Comparison of ENCODE assay signal across 15 cellular contexts in the genomic region with DNA sequence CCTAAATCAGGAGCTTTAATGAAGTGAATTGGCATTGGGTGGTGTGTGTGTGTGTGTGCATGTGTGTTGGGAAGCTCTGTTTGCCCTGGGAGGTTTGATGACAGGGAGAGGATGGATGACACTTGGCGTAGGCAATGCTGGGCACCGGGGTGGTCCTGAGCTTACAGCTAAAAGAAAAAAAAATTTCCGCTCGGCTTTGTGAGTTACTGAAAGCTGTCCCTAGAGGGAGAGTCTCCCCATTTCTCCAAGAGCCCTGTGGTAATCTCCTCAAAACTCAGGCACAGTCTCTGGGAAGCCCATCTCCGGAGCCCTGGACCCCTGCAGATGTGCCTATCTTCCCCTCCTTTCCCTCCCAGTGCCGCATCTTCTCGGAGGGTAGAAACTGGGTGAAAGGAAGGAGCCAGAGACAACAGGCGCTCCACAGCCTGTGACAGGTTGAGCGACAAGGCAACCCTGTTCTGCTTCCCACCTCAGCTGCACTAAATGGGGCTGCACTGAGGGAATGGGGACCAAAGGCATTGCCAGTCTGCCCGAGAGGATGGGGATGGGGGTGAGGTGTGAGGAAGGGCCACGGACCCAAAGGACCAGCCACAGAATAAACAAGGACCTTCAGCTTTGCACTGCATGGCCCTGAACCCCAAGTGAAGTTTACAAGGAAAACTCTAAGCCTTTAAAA. TPM values are rescaled to one million over a fixed set of nuclear protein-coding genes. Genes with fewer than 3 reads are reported as not detected.
DNase-seq lines count a peak whose midpoint lies in the region; ATAC-seq and TF ChIP-seq lines count a peak whose summit lies in the region.
"Had no signal": no experiment of that assay in that cellular context is flagged by ENCODE, and none has a peak within 500 bp of the region (broad histone marks: within the 10 kb centered on the region; RNA-seq: fewer than 3 reads in every experiment).

No MANE protein-coding gene starts in this region.

- dilution Hi-C loops in IMR-90 (cut with HindIII; ENCODE audit: low sequenced_read_pairs, unreplicated experiment) = no loop called here

- peaks cover 82% of the 10 kb centered on the region for H3K4me1 Mint-ChIP-seq in dendritic cell treated with granulocyte-macrophage colony-stimulating factor and Interleukin-4, amounts not matched to agents 40 ng/mL and 50 ng/mL, for 4 days (ENCODE audit: low read depth)

- H3K27me3 ChIP-seq in GM23248 (replicated peaks; ENCODE audit: insufficient read depth) (no peaks in the 10 kb centered on the region), IMR-90 (ENCODE audit: control insufficient read depth, insufficient read depth, low read length) (peaks cover 63% of the 10 kb centered on the region), neuron (ENCODE audit: insufficient read depth, low read length) (peaks cover 56% of the 10 kb centered on the region), esophagus squamous epithelium (peaks cover 0 to 71% (median 0%) of the 10 kb centered on the region in 4 donors)

- peak overlapping the region; percentile 24 for H3K27ac Mint-ChIP-seq in dendritic cell treated with granulocyte-macrophage colony-stimulating factor and Interleukin-4, amounts not matched to agents 40 ng/mL and 50 ng/mL, for 4 days
- H3K27ac Mint-ChIP-seq: activated CD8-positive, alpha-beta T cell treated with anti-CD3 and anti-CD28 coated beads for 36 hours had no signal

- no peak overlapping the region; a peak in 1 of 4 replicates for H4K8ac ChIP-seq in IMR-90 (ENCODE audit: low read depth in 2 of 2, low read length in 2 of 2)

- H3K27ac ChIP-seq in GM23248 = no peak overlapping the region
- no peak overlapping the region for H3K27ac ChIP-seq in IMR-90 (ENCODE audit: insufficient read depth, low read length)
- no peak overlapping the region for H3K27ac ChIP-seq in esophagus squamous epithelium
- H3K27ac ChIP-seq: gastrocnemius medialis, parathyroid adenoma had no signal

- H3K9ac ChIP-seq in GM23248 (peak overlapping the region; percentile 77), IMR-90 (ENCODE audit: low read depth, low read length) (no peak overlapping the region)
- H3K9ac ChIP-seq: parathyroid adenoma had no signal

- in situ Hi-C loops in GM23248 (cut with MboI) = no loop called here
- in situ Hi-C loops in IMR-90 (cut with MboI; ENCODE audit: low sequenced_read_pairs) = no loop called here

- H3K4me2 ChIP-seq in GM23248 (ENCODE audit: unreplicated experiment) = peak overlapping the region; percentile 92
- peak overlapping the region; percentile 8; the same call in 1 of the 2 replicates for H3K4me2 ChIP-seq in IMR-90 (ENCODE audit: low read depth, low read length)

- H3K36me3 Mint-ChIP-seq in dendritic cell treated with granulocyte-macrophage colony-stimulating factor and Interleukin-4, amounts not matched to agents 40 ng/mL and 50 ng/mL, for 4 days (ENCODE audit: low read depth) = no peaks in the 10 kb centered on the region

- no peak overlapping the region for H4K5ac ChIP-seq in IMR-90 (ENCODE audit: low read depth, low read length)

- no peaks in the 10 kb centered on the region for H3K9me3 ChIP-seq in GM23248 (ENCODE audit: low read depth)
- H3K9me3 ChIP-seq in IMR-90 (ENCODE audit: control insufficient read depth, insufficient read depth, low read length) = no peaks in the 10 kb centered on the region
- no peaks in the 10 kb centered on the region for H3K9me3 ChIP-seq in neuron (ENCODE audit: low read length)
- no peaks in the 10 kb centered on the region for H3K9me3 ChIP-seq in esophagus squamous epithelium
- H3K9me3 ChIP-seq: gastrocnemius medialis, tibial nerve had no signal

- POLR2A ChIA-PET in IMR-90 (lab: Charles Lee; ENCODE audit: unreplicated experiment) = no interaction called here

- no peak for ATAC-seq in IMR-90 (ENCODE audit: low read depth)
- ATAC-seq in HG03457 (IDR thresholded peaks at IDR 0.05; ENCODE audit: unreplicated experiment) = no peak
- ATAC-seq: activated CD8-positive, alpha-beta T cell treated with anti-CD3 and anti-CD28 coated beads for 36 hours; gastrocnemius medialis had no signal

- H2BK5ac ChIP-seq in IMR-90 (ENCODE audit: low read depth, low read length, poor library complexity, severe bottlenecking) = no peak overlapping the region

- H3K4me1 ChIP-seq in GM23248 (ENCODE audit: insufficient read depth) = peaks cover 8% of the 10 kb centered on the region
- H3K4me1 ChIP-seq in IMR-90 (ENCODE audit: control insufficient read depth, insufficient read depth, low read length) = peaks cover 5% of the 10 kb centered on the region; the same call in 1 of the 2 replicates
- H3K4me1 ChIP-seq in neuron (ENCODE audit: insufficient read depth, low read length) = peaks cover 37% of the 10 kb centered on the region
- peaks cover 27 to 52% (median 31%) of the 10 kb centered on the region in 3 donors for H3K4me1 ChIP-seq in esophagus squamous epithelium

- no peaks in the 10 kb centered on the region for H3K9me1 ChIP-seq in IMR-90 (ENCODE audit: insufficient read depth, low read length)

- H2BK120ac ChIP-seq in IMR-90 (ENCODE audit: low read depth, low read length) = no peak overlapping the region

- TF ChIP-seq CTCF in IMR-90 (conservative IDR thresholded peaks at IDR 0.05; ENCODE audit: low read depth, low read length) (no peak), esophagus squamous epithelium (IDR thresholded peaks at IDR 0.05) (no peak)

- H3K36me3 ChIP-seq in GM23248 (ENCODE audit: low read depth) (no peaks in the 10 kb centered on the region), IMR-90 (ENCODE audit: control insufficient read depth, insufficient read depth, low read length) (no peaks in the 10 kb centered on the region), neuron (ENCODE audit: insufficient read depth, low read length) (no peaks in the 10 kb centered on the region), esophagus squamous epithelium (no peaks in the 10 kb centered on the region)
- H3K36me3 ChIP-seq: gastrocnemius medialis, tibial nerve had no signal

- H2AK9ac ChIP-seq in IMR-90 (replicated peaks; ENCODE audit: low read depth, low read length, poor library complexity) = peak overlapping the region; percentile 19

- 0 out of 2 replicates have a peak overlapping the region, but pooled peaks have one; percentile 2 for H3K4ac ChIP-seq in IMR-90 (ENCODE audit: low read depth, low read length)

- H4K91ac ChIP-seq in IMR-90 (ENCODE audit: insufficient read depth, low read depth, low read length) = 0 out of 2 replicates have a peak overlapping the region, but pooled peaks have one; percentile 32

- CTCF ChIA-PET in IMR-90 (lab: Yijun Ruan, JAX) = interaction anchor here (0.6 to 1.6 kb wide), 4 partner anchors 14 to 73 kb away, joined by 3 to 4 read pairs (median 3); no protein-coding TSS in a partner anchor

- peaks cover 74% of the 10 kb centered on the region for H3K27me3 Mint-ChIP-seq in dendritic cell treated with granulocyte-macrophage colony-stimulating factor and Interleukin-4, amounts not matched to agents 40 ng/mL and 50 ng/mL, for 4 days

- H3K56ac ChIP-seq in IMR-90 (ENCODE audit: extremely low read depth, insufficient read depth, low read length) = no peak overlapping the region

- WGBS in GM23248 (ENCODE audit: low coverage in 1 of 2, low lambda C conversion rate in 2 of 2, missing lambda C conversion rate in 2 of 2), 2 experiments = 81 to 84% methylated on average over 11 of the region's 11 CpGs
- WGBS in IMR-90 (ENCODE audit: extremely low coverage in 2 of 2, insufficient read length in 1 of 2), 2 experiments = no CpG with 5 or more reads among the region's 11 CpGs
- 57% methylated on average over 9 to 11 of the region's 11 CpGs for WGBS in esophagus squamous epithelium, 2 donors

- H4K20me1 ChIP-seq in GM23248 (ENCODE audit: insufficient read depth) = no peaks in the 10 kb centered on the region
- no peaks in the 10 kb centered on the region for H4K20me1 ChIP-seq in IMR-90 (ENCODE audit: insufficient read depth, low read length)

- 0 out of 2 replicates have a peak overlapping the region, but pooled peaks have one; percentile 7 for H3K23ac ChIP-seq in IMR-90 (ENCODE audit: low read depth, low read length)

- no peaks in the 10 kb centered on the region for H3K9me2 ChIP-seq in GM23248 (ENCODE audit: insufficient read depth)

- intact Hi-C loops in IMR-90 (cut with micrococcal nuclease) (no loop called here), esophagus squamous epithelium (cut with DNase I) (no loop called here)
- intact Hi-C loops in dendritic cell treated with granulocyte-macrophage colony-stimulating factor and Interleukin-4, amounts not matched to agents 40 ng/mL and 50 ng/mL, for 4 days (cut with micrococcal nuclease) = no loop called here

- no peak for TF ChIP-seq RAD21 in IMR-90 (IDR thresholded peaks at IDR 0.05; ENCODE audit: low read length)

- no peak overlapping the region for H2BK20ac ChIP-seq in IMR-90 (ENCODE audit: low read depth, low read length)

- DNase-seq in GM23248 (peak; percentile 6), IMR-90 (no peak), COLO668 (lab: John Stamatoyannopoulos, UW; ENCODE audit: unreplicated experiment) (no peak), esophagus squamous epithelium (lab: John Stamatoyannopoulos, UW) (no peak)
- DNase-seq in activated CD4-positive, alpha-beta T cell treated with anti-CD3 and anti-CD28 coated beads, Interleukin-2, amount 50 U/mL, for 4 hours = no peak
- DNase-seq: activated CD8-positive, alpha-beta T cell treated with anti-CD3 and anti-CD28 coated beads for 36 hours; activated gamma-delta T cell; gastrocnemius medialis had no signal

- H2AFZ ChIP-seq in GM23248 = peak overlapping the region; percentile 91
- peak overlapping the region; percentile 69 for H2AFZ ChIP-seq in IMR-90 (replicated peaks; ENCODE audit: low read length, poor library complexity)
- no peak overlapping the region for H2AFZ ChIP-seq in neuron (ENCODE audit: low read depth, low read length)

- no peaks in the 10 kb centered on the region for H3K79me2 ChIP-seq in GM23248 (ENCODE audit: insufficient read depth)
- H3K79me2 ChIP-seq: parathyroid adenoma had no signal

- peaks cover 6% of the 10 kb centered on the region; the same call in 1 of the 2 replicates for H3F3A ChIP-seq in GM23248 (ENCODE audit: insufficient read depth)

- BruUV-seq in IMR-90 (replicated peaks; lab: Mats Ljungman, UMichigan) = no TSS peak

- no peaks in the 10 kb centered on the region for H3K9me3 Mint-ChIP-seq in dendritic cell treated with granulocyte-macrophage colony-stimulating factor and Interleukin-4, amounts not matched to agents 40 ng/mL and 50 ng/mL, for 4 days
- H3K9me3 Mint-ChIP-seq: activated CD8-positive, alpha-beta T cell treated with anti-CD3 and anti-CD28 coated beads for 36 hours had no signal

- H3K14ac ChIP-seq in IMR-90 (replicated peaks; ENCODE audit: low read depth, low read length) = no peak overlapping the region

- 0 out of 2 replicates have a peak overlapping the region, but pooled peaks have one; percentile 44 for H2AK5ac ChIP-seq in IMR-90 (ENCODE audit: low read depth, low read length)

- no peak overlapping the region for H3K18ac ChIP-seq in IMR-90 (ENCODE audit: low read depth, low read length)

- H2BK15ac ChIP-seq in IMR-90 (ENCODE audit: low read depth, low read length) = no peak overlapping the region

- no peak overlapping the region for H3K4me3 Mint-ChIP-seq in dendritic cell treated with granulocyte-macrophage colony-stimulating factor and Interleukin-4, amounts not matched to agents 40 ng/mL and 50 ng/mL, for 4 days
- H3K4me3 Mint-ChIP-seq: activated CD8-positive, alpha-beta T cell treated with anti-CD3 and anti-CD28 coated beads for 36 hours had no signal

- no peaks in the 10 kb centered on the region for H3K79me1 ChIP-seq in IMR-90 (ENCODE audit: low read depth in 1 of 2, low read length in 2 of 2)

- H3K4me3 ChIP-seq in GM23248 (peak overlapping the region; percentile 80; the same call in 1 of the 2 replicates), IMR-90 (ENCODE audit: insufficient read depth, low read depth, low read length) (no peak overlapping the region), neuron (ENCODE audit: low read length) (peak overlapping the region; percentile 39), esophagus squamous epithelium (peak overlapping the region in 1 of 4 donors; percentile 42)

- TF ChIP-seq POLR2A in IMR-90 (IDR thresholded peaks at IDR 0.05; ENCODE audit: low read depth, low read length) (no peak), esophagus squamous epithelium (IDR thresholded peaks at IDR 0.05) (no peak)

RNA-seq across cellular contexts. Expression of a gene that starts 35.8 kb away (rescaled TPM):
- total RNA-seq in GM23248 (2014; rRNA removed; shearing (Covaris generic)) = not detected in 2 replicates
- not detected in 2 replicates for polyA plus RNA-seq in GM23248 (2016; fragmentation: Nextera tagmentation; extraction: Ambion mirVana)
- total RNA-seq in IMR-90 (2012; rRNA removed) = not detected in 2 replicates
- not detected in 2 replicates for polyA plus RNA-seq in IMR-90 (2012; rRNA removed)
- polyA plus RNA-seq in IMR-90 (2012; cell fraction: cytosol; rRNA removed) = not detected in 2 replicates
- polyA plus RNA-seq in IMR-90 (2012; cell fraction: nucleus; rRNA removed; ENCODE audit: low replicate concordance) = not detected in 2 replicates
- total RNA-seq in esophagus squamous epithelium = under 1 TPM in 3 of 4 donors, not detected in 1; under 0.01 to 0.18 (median 0.08) TPM
- total RNA-seq: activated CD8-positive, alpha-beta T cell treated with anti-CD3 and anti-CD28 coated beads for 36 hours; bronchial epithelial cell; Daoy; gastrocnemius medialis; tibial nerve had no signal

RNA-seq across cellular contexts. Expression of a gene that starts 40.8 kb away (rescaled TPM):
- not detected in 2 replicates for total RNA-seq in GM23248 (2014; rRNA removed; shearing (Covaris generic))
- not detected in 2 replicates for polyA plus RNA-seq in GM23248 (2016; fragmentation: Nextera tagmentation; extraction: Ambion mirVana)
- total RNA-seq in IMR-90 (2012; rRNA removed) = not detected in 2 replicates
- polyA plus RNA-seq in IMR-90 (2012; rRNA removed) = not detected in 2 replicates
- polyA plus RNA-seq in IMR-90 (2012; cell fraction: cytosol; rRNA removed) = not detected in 2 replicates
- not detected in 2 replicates for polyA plus RNA-seq in IMR-90 (2012; cell fraction: nucleus; rRNA removed; ENCODE audit: low replicate concordance)
- under 1 TPM in 2 of 4 donors, not detected in 2; 0.44 to 0.57 TPM for total RNA-seq in esophagus squamous epithelium
- total RNA-seq: activated CD8-positive, alpha-beta T cell treated with anti-CD3 and anti-CD28 coated beads for 36 hours; bronchial epithelial cell; Daoy; gastrocnemius medialis; tibial nerve had no signal

RNA-seq across cellular contexts. Expression of a gene that starts 47.8 kb away (rescaled TPM):
- total RNA-seq in GM23248 (2014; rRNA removed; shearing (Covaris generic)) = not detected in 2 replicates
- not detected in 2 replicates for polyA plus RNA-seq in GM23248 (2016; fragmentation: Nextera tagmentation; extraction: Ambion mirVana)
- not detected in 2 replicates for total RNA-seq in IMR-90 (2012; rRNA removed)
- polyA plus RNA-seq in IMR-90 (2012; rRNA removed) = not detected in 2 replicates
- polyA plus RNA-seq in IMR-90 (2012; cell fraction: cytosol; rRNA removed) = not detected in 2 replicates
- not detected in 2 replicates for polyA plus RNA-seq in IMR-90 (2012; cell fraction: nucleus; rRNA removed; ENCODE audit: low replicate concordance)
- total RNA-seq in esophagus squamous epithelium = not detected
- total RNA-seq: activated CD8-positive, alpha-beta T cell treated with anti-CD3 and anti-CD28 coated beads for 36 hours; bronchial epithelial cell; Daoy; gastrocnemius medialis; tibial nerve had no signal
